1 cellular context compared by ENCODE assay signal in the genomic region with DNA sequence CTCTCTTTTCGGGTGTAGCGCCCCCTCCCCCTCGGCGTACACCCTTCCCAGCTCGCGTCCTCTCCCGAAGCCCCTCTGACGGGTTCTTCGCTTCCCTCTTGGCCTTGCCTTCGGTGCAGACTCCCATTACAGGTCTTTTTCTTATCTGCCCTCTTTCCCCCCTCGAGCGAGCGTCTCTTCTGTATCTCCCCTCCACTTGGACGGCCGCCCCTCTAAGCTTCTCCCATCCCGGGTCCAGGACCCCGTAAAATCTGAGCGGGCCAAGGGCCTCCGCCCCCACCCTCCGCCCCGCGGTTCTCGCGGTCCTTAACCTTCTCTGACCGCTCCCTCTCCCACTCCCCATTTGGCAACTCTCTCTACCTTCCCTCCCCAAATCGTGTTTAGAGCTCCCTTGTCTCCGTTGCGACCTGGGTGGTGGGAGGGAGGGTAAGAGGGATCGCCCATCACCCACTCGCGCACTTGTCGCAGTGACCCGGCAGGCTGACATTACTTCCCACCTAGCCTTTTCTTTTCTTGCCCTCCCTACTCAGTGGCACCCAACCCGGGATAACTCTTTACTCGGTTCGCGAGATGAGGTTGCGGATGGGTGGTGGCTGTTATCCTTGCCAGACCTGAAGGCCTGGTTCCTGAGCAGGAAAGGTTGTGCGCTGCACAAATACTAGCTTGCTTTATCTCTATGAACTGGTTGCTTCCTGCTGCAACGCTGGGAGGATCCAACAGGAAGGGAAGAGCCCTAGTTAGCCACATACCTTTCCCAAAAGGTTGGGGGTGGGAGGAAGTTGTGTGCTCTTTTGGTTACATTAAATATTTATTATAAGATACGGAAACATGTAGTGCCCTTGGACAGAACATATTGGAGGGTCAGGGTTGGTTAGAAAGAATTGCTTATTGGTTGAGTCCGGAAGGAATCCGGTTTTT.
TF ChIP-seq lines count a peak whose summit lies in the region.

No MANE protein-coding gene starts in this region.

TF ChIP-seq in HepG2, 621 proteins besides CTCF, POLR2A, EP300 and RAD21 (continued from another document and continues in another):
- TF ChIP-seq, protein P1, sequence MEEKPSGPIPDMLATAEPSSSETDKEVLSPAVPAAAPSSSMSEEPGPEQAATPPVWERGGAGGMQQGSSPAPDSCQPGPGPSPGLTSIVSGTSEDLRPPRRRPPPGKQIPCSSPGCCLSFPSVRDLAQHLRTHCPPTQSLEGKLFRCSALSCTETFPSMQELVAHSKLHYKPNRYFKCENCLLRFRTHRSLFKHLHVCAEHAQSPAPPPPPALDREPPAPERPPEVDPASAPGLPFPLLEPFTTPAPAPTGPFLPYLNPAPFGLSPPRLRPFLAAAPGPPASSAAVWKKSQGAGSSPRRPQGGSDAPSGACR (CRISPR knock-in tag; IDR thresholded peaks at IDR 0.05), result peak; percentile 72; the same call in 1 of the 2 replicates
- TF ChIP-seq, protein P2, sequence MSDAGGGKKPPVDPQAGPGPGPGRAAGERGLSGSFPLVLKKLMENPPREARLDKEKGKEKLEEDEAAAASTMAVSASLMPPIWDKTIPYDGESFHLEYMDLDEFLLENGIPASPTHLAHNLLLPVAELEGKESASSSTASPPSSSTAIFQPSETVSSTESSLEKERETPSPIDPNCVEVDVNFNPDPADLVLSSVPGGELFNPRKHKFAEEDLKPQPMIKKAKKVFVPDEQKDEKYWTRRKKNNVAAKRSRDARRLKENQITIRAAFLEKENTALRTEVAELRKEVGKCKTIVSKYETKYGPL (CRISPR knock-in tag; IDR thresholded peaks at IDR 0.05), result no peak
- TF ChIP-seq REL (CRISPR knock-in tag; conservative IDR thresholded peaks at IDR 0.05), result no peak
- TF ChIP-seq ZNF878 (CRISPR knock-in tag; IDR thresholded peaks at IDR 0.05), result no peak
- no peak for TF ChIP-seq SRSF9 (IDR thresholded peaks at IDR 0.05; ENCODE audit: borderline replicate concordance, insufficient read depth, low read depth, low read length, poor library complexity, severe bottlenecking)
- no peak for TF ChIP-seq ZC3H4 (CRISPR knock-in tag; IDR thresholded peaks at IDR 0.05; ENCODE audit: borderline replicate concordance)
- TF ChIP-seq ZBTB42 (CRISPR knock-in tag; IDR thresholded peaks at IDR 0.05), result 0 out of 2 replicates have a peak, but pooled peaks have one; percentile 14
- TF ChIP-seq ZSCAN9 (CRISPR knock-in tag; IDR thresholded peaks at IDR 0.05; ENCODE audit: borderline replicate concordance), result no peak
- TF ChIP-seq ZZZ3 (CRISPR knock-in tag; IDR thresholded peaks at IDR 0.05; ENCODE audit: borderline replicate concordance), result no peak
- no peak for TF ChIP-seq ZNF703 (CRISPR knock-in tag; IDR thresholded peaks at IDR 0.05; ENCODE audit: borderline replicate concordance)
- no peak for TF ChIP-seq ZNF776 (CRISPR knock-in tag; IDR thresholded peaks at IDR 0.05)
- TF ChIP-seq, protein P3, sequence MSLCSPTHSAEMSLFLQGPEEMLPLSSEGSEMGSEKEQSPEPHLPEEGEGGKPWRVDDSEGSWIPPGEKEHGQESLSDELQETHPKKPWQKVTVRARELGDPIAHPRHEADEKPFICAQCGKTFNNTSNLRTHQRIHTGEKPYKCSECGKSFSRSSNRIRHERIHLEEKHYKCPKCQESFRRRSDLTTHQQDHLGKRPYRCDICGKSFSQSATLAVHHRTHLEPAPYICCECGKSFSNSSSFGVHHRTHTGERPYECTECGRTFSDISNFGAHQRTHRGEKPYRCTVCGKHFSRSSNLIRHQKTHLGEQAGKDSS (CRISPR knock-in tag; IDR thresholded peaks at IDR 0.05; ENCODE audit: borderline replicate concordance, low read depth), result no peak
- TF ChIP-seq SAP130 (CRISPR knock-in tag; IDR thresholded peaks at IDR 0.05; ENCODE audit: low read depth), result peak; percentile 48
- no peak for TF ChIP-seq ZNF570 (CRISPR knock-in tag; IDR thresholded peaks at IDR 0.05; ENCODE audit: borderline replicate concordance)
- no peak for TF ChIP-seq ZNF768 (CRISPR knock-in tag; IDR thresholded peaks at IDR 0.05)
- no peak for TF ChIP-seq ZNF749 (CRISPR knock-in tag; IDR thresholded peaks at IDR 0.05; ENCODE audit: borderline replicate concordance)
- TF ChIP-seq, protein P4, sequence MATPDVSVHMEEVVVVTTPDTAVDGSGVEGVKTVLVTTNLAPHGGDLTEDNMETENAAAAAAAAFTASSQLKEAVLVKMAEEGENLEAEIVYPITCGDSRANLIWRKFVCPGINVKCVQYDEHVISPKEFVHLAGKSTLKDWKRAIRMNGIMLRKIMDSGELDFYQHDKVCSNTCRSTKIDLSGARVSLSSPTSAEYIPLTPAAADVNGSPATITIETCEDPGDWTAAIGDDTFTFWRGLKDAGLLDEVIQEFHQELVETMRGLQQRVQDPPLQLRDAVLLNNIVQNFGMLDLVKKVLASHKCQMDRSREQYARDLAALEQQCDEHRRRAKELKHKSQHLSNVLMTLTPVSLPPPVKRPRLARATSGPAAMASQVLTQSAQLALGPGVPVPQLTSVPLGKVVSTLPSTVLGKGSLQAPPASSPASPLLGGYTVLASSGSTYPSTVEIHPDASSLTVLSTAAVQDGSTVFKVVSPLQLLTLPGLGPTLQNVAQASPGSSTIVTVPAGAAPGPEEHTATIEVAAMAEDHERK (CRISPR knock-in tag; IDR thresholded peaks at IDR 0.05; ENCODE audit: low read depth), result no peak
- no peak for TF ChIP-seq ARID2 (CRISPR knock-in tag; IDR thresholded peaks at IDR 0.05; ENCODE audit: borderline replicate concordance)
- TF ChIP-seq ZNF589 (CRISPR knock-in tag; conservative IDR thresholded peaks at IDR 0.05), result 0 out of 2 replicates have a peak, but pooled peaks have one; percentile 64
- no peak for TF ChIP-seq ZNF460 (CRISPR knock-in tag; IDR thresholded peaks at IDR 0.05; ENCODE audit: borderline replicate concordance)
- TF ChIP-seq, protein P5, sequence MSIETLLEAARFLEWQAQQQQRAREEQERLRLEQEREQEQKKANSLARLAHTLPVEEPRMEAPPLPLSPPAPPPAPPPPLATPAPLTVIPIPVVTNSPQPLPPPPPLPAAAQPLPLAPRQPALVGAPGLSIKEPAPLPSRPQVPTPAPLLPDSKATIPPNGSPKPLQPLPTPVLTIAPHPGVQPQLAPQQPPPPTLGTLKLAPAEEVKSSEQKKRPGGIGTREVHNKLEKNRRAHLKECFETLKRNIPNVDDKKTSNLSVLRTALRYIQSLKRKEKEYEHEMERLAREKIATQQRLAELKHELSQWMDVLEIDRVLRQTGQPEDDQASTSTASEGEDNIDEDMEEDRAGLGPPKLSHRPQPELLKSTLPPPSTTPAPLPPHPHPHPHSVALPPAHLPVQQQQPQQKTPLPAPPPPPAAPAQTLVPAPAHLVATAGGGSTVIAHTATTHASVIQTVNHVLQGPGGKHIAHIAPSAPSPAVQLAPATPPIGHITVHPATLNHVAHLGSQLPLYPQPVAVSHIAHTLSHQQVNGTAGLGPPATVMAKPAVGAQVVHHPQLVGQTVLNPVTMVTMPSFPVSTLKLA (IDR thresholded peaks at IDR 0.05), result no peak
- TF ChIP-seq SOX13 (IDR thresholded peaks at IDR 0.05), result no peak
- no peak for TF ChIP-seq SOX13 (CRISPR knock-in tag; conservative IDR thresholded peaks at IDR 0.05 in 1 of 2, IDR thresholded peaks at IDR 0.05 in 1 of 2)
- peak; percentile 38; the same call in 1 of the 2 replicates for TF ChIP-seq POLR2AphosphoS5 (IDR thresholded peaks at IDR 0.05; ENCODE audit: low read depth, low read length)
- TF ChIP-seq, protein P6, sequence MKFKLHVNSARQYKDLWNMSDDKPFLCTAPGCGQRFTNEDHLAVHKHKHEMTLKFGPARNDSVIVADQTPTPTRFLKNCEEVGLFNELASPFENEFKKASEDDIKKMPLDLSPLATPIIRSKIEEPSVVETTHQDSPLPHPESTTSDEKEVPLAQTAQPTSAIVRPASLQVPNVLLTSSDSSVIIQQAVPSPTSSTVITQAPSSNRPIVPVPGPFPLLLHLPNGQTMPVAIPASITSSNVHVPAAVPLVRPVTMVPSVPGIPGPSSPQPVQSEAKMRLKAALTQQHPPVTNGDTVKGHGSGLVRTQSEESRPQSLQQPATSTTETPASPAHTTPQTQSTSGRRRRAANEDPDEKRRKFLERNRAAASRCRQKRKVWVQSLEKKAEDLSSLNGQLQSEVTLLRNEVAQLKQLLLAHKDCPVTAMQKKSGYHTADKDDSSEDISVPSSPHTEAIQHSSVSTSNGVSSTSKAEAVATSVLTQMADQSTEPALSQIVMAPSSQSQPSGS (CRISPR knock-in tag; IDR thresholded peaks at IDR 0.05), result no peak
- no peak for TF ChIP-seq THYN1 (CRISPR knock-in tag; IDR thresholded peaks at IDR 0.05; ENCODE audit: borderline replicate concordance, low read depth)
- TF ChIP-seq, protein P7, sequence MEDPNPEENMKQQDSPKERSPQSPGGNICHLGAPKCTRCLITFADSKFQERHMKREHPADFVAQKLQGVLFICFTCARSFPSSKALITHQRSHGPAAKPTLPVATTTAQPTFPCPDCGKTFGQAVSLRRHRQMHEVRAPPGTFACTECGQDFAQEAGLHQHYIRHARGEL (CRISPR knock-in tag; IDR thresholded peaks at IDR 0.05), result no peak
- no peak for TF ChIP-seq U2AF1 (optimal IDR thresholded peaks at IDR 0.05; ENCODE audit: low read depth, low read length)
- TF ChIP-seq, protein P8, sequence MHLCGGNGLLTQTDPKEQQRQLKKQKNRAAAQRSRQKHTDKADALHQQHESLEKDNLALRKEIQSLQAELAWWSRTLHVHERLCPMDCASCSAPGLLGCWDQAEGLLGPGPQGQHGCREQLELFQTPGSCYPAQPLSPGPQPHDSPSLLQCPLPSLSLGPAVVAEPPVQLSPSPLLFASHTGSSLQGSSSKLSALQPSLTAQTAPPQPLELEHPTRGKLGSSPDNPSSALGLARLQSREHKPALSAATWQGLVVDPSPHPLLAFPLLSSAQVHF (CRISPR knock-in tag; IDR thresholded peaks at IDR 0.05), result 0 out of 2 replicates have a peak, but pooled peaks have one; percentile 50
- TF ChIP-seq, protein P9, sequence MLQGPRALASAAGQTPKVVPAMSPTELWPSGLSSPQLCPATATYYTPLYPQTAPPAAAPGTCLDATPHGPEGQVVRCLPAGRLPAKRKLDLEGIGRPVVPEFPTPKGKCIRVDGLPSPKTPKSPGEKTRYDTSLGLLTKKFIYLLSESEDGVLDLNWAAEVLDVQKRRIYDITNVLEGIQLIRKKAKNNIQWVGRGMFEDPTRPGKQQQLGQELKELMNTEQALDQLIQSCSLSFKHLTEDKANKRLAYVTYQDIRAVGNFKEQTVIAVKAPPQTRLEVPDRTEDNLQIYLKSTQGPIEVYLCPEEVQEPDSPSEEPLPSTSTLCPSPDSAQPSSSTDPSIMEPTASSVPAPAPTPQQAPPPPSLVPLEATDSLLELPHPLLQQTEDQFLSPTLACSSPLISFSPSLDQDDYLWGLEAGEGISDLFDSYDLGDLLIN (CRISPR knock-in tag; IDR thresholded peaks at IDR 0.05; ENCODE audit: borderline replicate concordance), result no peak
- TF ChIP-seq HDAC1 (CRISPR knock-in tag; IDR thresholded peaks at IDR 0.05), result peak; percentile 3; the same call in 1 of the 2 replicates
- no peak for TF ChIP-seq ZNF354B (CRISPR knock-in tag; IDR thresholded peaks at IDR 0.05)
- no peak for TF ChIP-seq ZNF34 (CRISPR knock-in tag; IDR thresholded peaks at IDR 0.05; ENCODE audit: borderline replicate concordance)
- TF ChIP-seq FOXC1 (CRISPR knock-in tag; IDR thresholded peaks at IDR 0.05; ENCODE audit: borderline replicate concordance), result peak; percentile 23; the same call in 1 of the 2 replicates
- TF ChIP-seq ZNF546 (CRISPR knock-in tag; conservative IDR thresholded peaks at IDR 0.05), result no peak
- TF ChIP-seq KAT8 (CRISPR knock-in tag; IDR thresholded peaks at IDR 0.05), result no peak
- no peak for TF ChIP-seq CREM (IDR thresholded peaks at IDR 0.05)
- TF ChIP-seq CREM (CRISPR knock-in tag; IDR thresholded peaks at IDR 0.05), result no peak
- TF ChIP-seq YY1 (IDR thresholded peaks at IDR 0.05; ENCODE audit: insufficient read depth, insufficient replicate concordance, low read depth, low read length), result peak; percentile 0
- TF ChIP-seq ATM (IDR thresholded peaks at IDR 0.05; ENCODE audit: borderline replicate concordance), result no peak
- TF ChIP-seq ZNF24 (IDR thresholded peaks at IDR 0.05), result no peak
- TF ChIP-seq SMAD3 (CRISPR knock-in tag; IDR thresholded peaks at IDR 0.05), result no peak
- no peak for TF ChIP-seq SP1 (IDR thresholded peaks at IDR 0.05)
- no peak for TF ChIP-seq SP1 (CRISPR knock-in tag; IDR thresholded peaks at IDR 0.05)
- TF ChIP-seq MAZ (IDR thresholded peaks at IDR 0.05; ENCODE audit: borderline replicate concordance, low read depth, low read length), result no peak
- TF ChIP-seq MAZ (CRISPR knock-in tag; IDR thresholded peaks at IDR 0.05; ENCODE audit: low read depth), result 0 out of 2 replicates have a peak, but pooled peaks have one; percentile 24
- peak; percentile 78; the same call in 1 of the 2 replicates for TF ChIP-seq MTF2 (CRISPR knock-in tag; IDR thresholded peaks at IDR 0.05; ENCODE audit: borderline replicate concordance)
- TF ChIP-seq ZNF30 (CRISPR knock-in tag; IDR thresholded peaks at IDR 0.05), result peak; percentile 63; the same call in 1 of the 2 replicates
- TF ChIP-seq, protein P10, sequence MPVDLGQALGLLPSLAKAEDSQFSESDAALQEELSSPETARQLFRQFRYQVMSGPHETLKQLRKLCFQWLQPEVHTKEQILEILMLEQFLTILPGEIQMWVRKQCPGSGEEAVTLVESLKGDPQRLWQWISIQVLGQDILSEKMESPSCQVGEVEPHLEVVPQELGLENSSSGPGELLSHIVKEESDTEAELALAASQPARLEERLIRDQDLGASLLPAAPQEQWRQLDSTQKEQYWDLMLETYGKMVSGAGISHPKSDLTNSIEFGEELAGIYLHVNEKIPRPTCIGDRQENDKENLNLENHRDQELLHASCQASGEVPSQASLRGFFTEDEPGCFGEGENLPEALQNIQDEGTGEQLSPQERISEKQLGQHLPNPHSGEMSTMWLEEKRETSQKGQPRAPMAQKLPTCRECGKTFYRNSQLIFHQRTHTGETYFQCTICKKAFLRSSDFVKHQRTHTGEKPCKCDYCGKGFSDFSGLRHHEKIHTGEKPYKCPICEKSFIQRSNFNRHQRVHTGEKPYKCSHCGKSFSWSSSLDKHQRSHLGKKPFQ (CRISPR knock-in tag; IDR thresholded peaks at IDR 0.05; ENCODE audit: insufficient replicate concordance), result peak; percentile 24
- no peak for TF ChIP-seq ZNF549 (CRISPR knock-in tag; IDR thresholded peaks at IDR 0.05)
- TF ChIP-seq ARNT2 (CRISPR knock-in tag; IDR thresholded peaks at IDR 0.05; ENCODE audit: low read depth), result no peak
- TF ChIP-seq ZNF577 (CRISPR knock-in tag; IDR thresholded peaks at IDR 0.05; ENCODE audit: borderline replicate concordance, low read depth), result no peak
- TF ChIP-seq, protein P11, sequence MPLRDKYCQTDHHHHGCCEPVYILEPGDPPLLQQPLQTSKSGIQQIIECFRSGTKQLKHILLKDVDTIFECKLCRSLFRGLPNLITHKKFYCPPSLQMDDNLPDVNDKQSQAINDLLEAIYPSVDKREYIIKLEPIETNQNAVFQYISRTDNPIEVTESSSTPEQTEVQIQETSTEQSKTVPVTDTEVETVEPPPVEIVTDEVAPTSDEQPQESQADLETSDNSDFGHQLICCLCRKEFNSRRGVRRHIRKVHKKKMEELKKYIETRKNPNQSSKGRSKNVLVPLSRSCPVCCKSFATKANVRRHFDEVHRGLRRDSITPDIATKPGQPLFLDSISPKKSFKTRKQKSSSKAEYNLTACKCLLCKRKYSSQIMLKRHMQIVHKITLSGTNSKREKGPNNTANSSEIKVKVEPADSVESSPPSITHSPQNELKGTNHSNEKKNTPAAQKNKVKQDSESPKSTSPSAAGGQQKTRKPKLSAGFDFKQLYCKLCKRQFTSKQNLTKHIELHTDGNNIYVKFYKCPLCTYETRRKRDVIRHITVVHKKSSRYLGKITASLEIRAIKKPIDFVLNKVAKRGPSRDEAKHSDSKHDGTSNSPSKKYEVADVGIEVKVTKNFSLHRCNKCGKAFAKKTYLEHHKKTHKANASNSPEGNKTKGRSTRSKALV (CRISPR knock-in tag; IDR thresholded peaks at IDR 0.05), result no peak
- TF ChIP-seq ZNF709 (CRISPR knock-in tag; IDR thresholded peaks at IDR 0.05), result no peak
- no peak for TF ChIP-seq ZNF138 (CRISPR knock-in tag; IDR thresholded peaks at IDR 0.05; ENCODE audit: low read depth)
